ENCODE assay signal across 29 cellular contexts in the genomic region with DNA sequence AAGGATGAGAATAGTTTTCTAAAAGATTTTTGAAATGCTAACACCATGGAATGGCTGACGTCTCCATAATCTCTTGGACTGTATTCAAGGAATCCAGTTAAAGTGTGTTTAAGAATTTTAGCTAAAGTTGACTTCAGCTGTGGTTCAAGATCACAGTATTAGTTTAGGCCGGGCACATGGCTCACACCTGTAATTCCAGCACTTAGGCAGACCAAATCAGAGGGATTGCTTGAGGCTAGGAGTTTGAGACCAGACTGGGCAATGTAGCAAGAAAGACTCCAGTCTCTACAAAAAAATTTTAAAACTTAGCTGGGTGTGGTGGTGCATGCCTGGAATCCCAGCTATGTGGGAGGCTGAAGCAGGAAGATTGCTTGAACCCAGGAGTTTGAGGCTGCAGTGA.
"Had no signal": no experiment of that assay in that cellular context is flagged by ENCODE, and none has a peak within 500 bp of the region (broad histone marks: within the 10 kb centered on the region; RNA-seq: fewer than 3 reads in every experiment).

No MANE protein-coding gene starts in this region.

- DNase-seq: hippocampal formation; kidney; left colon; left lung; lower lobe of right lung; mammary epithelial cell; mesenchymal stem cell; naive B cell; natural killer cell; nephron progenitor cell; occipital lobe; psoas muscle; right lobe of liver; stimulated activated CD4-positive, alpha-beta T cell treated with anti-CD3 and anti-CD28 coated beads, Interleukin-12 subunit alpha, Interleukin-12 subunit beta, amount 100 ng/mL, for 4 hours; stimulated activated CD4-positive, alpha-beta T cell treated with anti-CD3 and anti-CD28 coated beads, Interleukin-15, amount 100 ng/mL, for 24 hours; stimulated activated CD4-positive, alpha-beta T cell treated with anti-CD3 and anti-CD28 coated beads, Interleukin-2, amount 100 ng/mL, for 24 hours; stimulated activated CD4-positive, alpha-beta T cell treated with anti-CD3 and anti-CD28 coated beads, Interleukin-4, amount 100 ng/mL, for 1 hour; stimulated activated naive B cell treated with anti-CD40 and anti-IgM and Interleukin-4, amounts not matched to agents 10 μg/mL and 1 μg/mL and 100 μg/mL, for 72 hours; stimulated activated naive CD8-positive, alpha-beta T cell treated with anti-CD3 and anti-CD28 coated beads, Interleukin-15, Interleukin-2, amounts not matched to agents 100 U/mL and 50 U/mL, for 24 hours; stomach; testis; thyroid gland; transverse colon; upper lobe of right lung had no signal

- H3K27ac ChIP-seq: left lung, lower lobe of right lung, neural progenitor cell, neutrophil, parathyroid adenoma, psoas muscle, right atrium auricular region, right lobe of liver, skin epidermis, stomach, testis, thyroid gland, transverse colon, upper lobe of right lung had no signal

- H2AFZ ChIP-seq: neural progenitor cell, parathyroid adenoma had no signal

- ATAC-seq: left colon; left lung; lower lobe of right lung; natural killer cell; psoas muscle; right lobe of liver; stimulated activated naive B cell treated with anti-CD40 and anti-IgM and Interleukin-4, amounts not matched to agents 10 μg/mL and 1 μg/mL and 100 μg/mL, for 72 hours; stimulated activated naive CD8-positive, alpha-beta T cell treated with anti-CD3 and anti-CD28 coated beads, Interleukin-15, Interleukin-2, amounts not matched to agents 100 U/mL and 50 U/mL, for 24 hours; upper lobe of right lung had no signal

- H3K9ac ChIP-seq: neural progenitor cell, parathyroid adenoma had no signal

- H3K27me3 ChIP-seq: left lung, neural progenitor cell, neutrophil, right atrium auricular region, right lobe of liver, stomach, testis, thyroid gland, transverse colon, upper lobe of right lung had no signal

- H3K4me2 ChIP-seq: neural progenitor cell had no signal

- H3K4me3 ChIP-seq: left lung, lower lobe of right lung, neural progenitor cell, psoas muscle, right atrium auricular region, right lobe of liver, skin epidermis, stomach, testis, thyroid gland, transverse colon, upper lobe of right lung had no signal

- H3K79me2 ChIP-seq: parathyroid adenoma had no signal

- H3K36me3 ChIP-seq: left lung, lower lobe of right lung, neural progenitor cell, neutrophil, right atrium auricular region, right lobe of liver, stomach, thyroid gland, transverse colon, upper lobe of right lung had no signal

- H3K9me3 ChIP-seq: left lung, neutrophil, right atrium auricular region, right lobe of liver, stomach, testis, thyroid gland, transverse colon, upper lobe of right lung had no signal

- H3K4me1 ChIP-seq: left lung, lower lobe of right lung, neural progenitor cell, parathyroid adenoma, psoas muscle, right atrium auricular region, right lobe of liver, stomach, testis, thyroid gland, transverse colon, upper lobe of right lung had no signal
